16 cellular contexts compared by ENCODE assay signal in genomic region chr17:48110722-48111121, GRCh38. TPM values are rescaled to one million over a fixed set of nuclear protein-coding genes. Genes with fewer than 3 reads are reported as not detected.
DNase-seq lines count a peak whose midpoint lies in the region; ATAC-seq and TF ChIP-seq lines count a peak whose summit lies in the region.
"Had no signal": no experiment of that assay in that cellular context is flagged by ENCODE, and none has a peak within 500 bp of the region (broad histone marks: within the 10 kb centered on the region; RNA-seq: fewer than 3 reads in every experiment).

No MANE protein-coding gene starts in this region.

- peak overlapping the region; percentile 21 to 59 for H3K4me3 Mint-ChIP-seq in CD14-positive monocyte
- H3K4me3 Mint-ChIP-seq in activated B cell treated with CpG ODN at 0.5 μM for 24 hours, result peak overlapping the region; percentile 99
- H3K4me3 Mint-ChIP-seq in memory B cell, result peak overlapping the region; percentile 84

- POLR2A ChIA-PET in activated B cell treated with CpG ODN at 0.5 μM for 24 hours (lab: Charles Lee), result interaction anchor here (0.6 to 3.5 kb wide), 9 partner anchors 9 to 215 kb away, joined by 3 to 83 read pairs (median 4); partner anchors contain the start of genes CBX1, NFE2L1, PNPO and SP2

- H3K27me3 ChIP-seq in GM06990 (replicated peaks; ENCODE audit: control insufficient read depth, insufficient read depth, low read length), result no peaks in the 10 kb centered on the region
- H3K27me3 ChIP-seq in prostate gland (replicated peaks; ENCODE audit: insufficient read depth), result no peaks in the 10 kb centered on the region
- H3K27me3 ChIP-seq: heart right ventricle, thyroid gland had no signal

- peaks cover 75% of the 10 kb centered on the region for H3K4me1 Mint-ChIP-seq in CD14-positive monocyte
- H3K4me1 Mint-ChIP-seq in activated B cell treated with CpG ODN at 0.5 μM for 24 hours, result peaks cover 74% of the 10 kb centered on the region
- peaks cover 40% of the 10 kb centered on the region for H3K4me1 Mint-ChIP-seq in memory B cell

- H3K36me3 ChIP-seq in GM06990 (ENCODE audit: control insufficient read depth, insufficient read depth, low read length), result peaks cover 2% of the 10 kb centered on the region; the same call in 1 of the 2 replicates
- H3K36me3 ChIP-seq in prostate gland, result no peaks in the 10 kb centered on the region

- WGBS in prostate gland, result 79% methylated on average over 8 of the region's 8 CpGs

- H3K27ac Mint-ChIP-seq in CD14-positive monocyte, result peak overlapping the region; percentile 75 to 95 (median 87)
- H3K27ac Mint-ChIP-seq in activated B cell treated with CpG ODN at 0.5 μM for 24 hours, result peak overlapping the region; percentile 99
- H3K27ac Mint-ChIP-seq in memory B cell, result peak overlapping the region; percentile 96

- no peak overlapping the region for H3K27ac ChIP-seq in prostate gland
- H3K27ac ChIP-seq: coronary artery, thyroid gland had no signal

- no peak for ATAC-seq in activated B cell treated with CpG ODN at 0.5 μM for 24 hours (ENCODE audit: low read depth)
- no peak for ATAC-seq in memory B cell (ENCODE audit: low read depth)
- ATAC-seq in GM21390 (IDR thresholded peaks at IDR 0.05; ENCODE audit: unreplicated experiment), result no peak
- no peak for ATAC-seq in HG03095 (IDR thresholded peaks at IDR 0.05; ENCODE audit: unreplicated experiment)
- ATAC-seq: heart right ventricle had no signal

- no peak for TF ChIP-seq POLR2A in prostate gland (IDR thresholded peaks at IDR 0.05)

- H3K27me3 Mint-ChIP-seq in CD14-positive monocyte (ENCODE audit: low read depth in 3 of 3) (peaks cover 0 to 5% (median 0%) of the 10 kb centered on the region in 3 donors), activated B cell treated with CpG ODN at 0.5 μM for 24 hours (no peaks in the 10 kb centered on the region), memory B cell (no peaks in the 10 kb centered on the region)

- CTCF ChIA-PET in activated B cell treated with CpG ODN at 0.5 μM for 24 hours (lab: Charles Lee), result interaction anchor here (1.6 to 3.5 kb wide), 5 partner anchors 8 to 30 kb away, joined by 6 to 31 read pairs (median 13); no protein-coding TSS in a partner anchor

- H3K4me1 ChIP-seq in prostate gland (replicated peaks), result no peaks in the 10 kb centered on the region

- no peaks in the 10 kb centered on the region for H3K9me3 ChIP-seq in prostate gland
- H3K9me3 ChIP-seq: heart right ventricle, thyroid gland had no signal

- H3K4me3 ChIP-seq in GM06990 (replicated peaks; ENCODE audit: low read depth, low read length), result peak overlapping the region; percentile 24
- H3K4me3 ChIP-seq in prostate gland, result no peak overlapping the region
- no peak overlapping the region for H3K4me3 ChIP-seq in foreskin fibroblast (ENCODE audit: low read depth in 1 of 2, low read length in 2 of 2)
- H3K4me3 ChIP-seq: coronary artery, thyroid gland had no signal

- H3K36me3 Mint-ChIP-seq in CD14-positive monocyte (peaks cover 11 to 28% of the 10 kb centered on the region in 2 donors), activated B cell treated with CpG ODN at 0.5 μM for 24 hours (ENCODE audit: low read depth) (peaks cover 45% of the 10 kb centered on the region), memory B cell (peaks cover 6% of the 10 kb centered on the region)

- TF ChIP-seq CTCF in CD14-positive monocyte (IDR thresholded peaks at IDR 0.05) (no peak), GM06990 (IDR thresholded peaks at IDR 0.05; ENCODE audit: insufficient read depth, low read length, poor library complexity, severe bottlenecking) (no peak), activated B cell treated with CpG ODN at 0.5 μM for 24 hours (IDR thresholded peaks at IDR 0.05) (no peak), prostate gland (IDR thresholded peaks at IDR 0.05) (no peak), foreskin fibroblast (IDR thresholded peaks at IDR 0.05; ENCODE audit: low read depth, low read length) (no peak)

- no peak for DNase-seq in CD14-positive monocyte (ENCODE audit: low spot score)
- peak; percentile 45 for DNase-seq in GM06990 (ENCODE audit: extremely low read depth, insufficient read length)
- DNase-seq in activated B cell treated with CpG ODN at 0.5 μM for 24 hours, result no peak
- no peak for DNase-seq in memory B cell (ENCODE audit: low spot score in 2 of 2)
- no peak for DNase-seq in prostate gland (ENCODE audit: low spot score)
- no peak for DNase-seq in foreskin fibroblast
- DNase-seq: amniotic stem cell, C1 segment of cervical spinal cord, heart right ventricle, kidney glomerular epithelial cell, NCI-H748 treated with DMSO at 0.1 percent for 48 hours, RPMI8226, thyroid gland had no signal

- intact Hi-C loops in CD14-positive monocyte (cut with micrococcal nuclease) (loop anchor here in 1 of 2 donors (5.0 kb wide), 1 partner anchor 213 kb away; the partner anchor contains the start of gene SP2), activated B cell treated with CpG ODN at 0.5 μM for 24 hours (cut with micrococcal nuclease) (loop anchor here (1.0 kb wide), 3 partner anchors 9 to 62 kb away; partner anchors contain the start of genes CBX1 and NFE2L1), prostate gland (cut with DNase I) (no loop called here)

- H3K9me3 Mint-ChIP-seq in CD14-positive monocyte, result peaks cover 0 to 2% (median 0%) of the 10 kb centered on the region in 7 donors
- no peaks in the 10 kb centered on the region for H3K9me3 Mint-ChIP-seq in activated B cell treated with CpG ODN at 0.5 μM for 24 hours
- no peaks in the 10 kb centered on the region for H3K9me3 Mint-ChIP-seq in memory B cell

RNA-seq across cellular contexts. Expression of gene SNX11, which starts 3.2 kb away (rescaled TPM):
- 10 to 100 TPM; 48.4 to 49.3 TPM for polyA plus RNA-seq in CD14-positive monocyte
- total RNA-seq in activated B cell treated with CpG ODN at 0.5 μM for 24 hours, result 129 and 145 TPM in 2 replicates
- total RNA-seq in prostate gland, result 10 to 100 TPM; 15.2 to 16.0 TPM

RNA-seq across cellular contexts. Expression of gene CBX1, which starts 9.4 kb away (rescaled TPM):
- 10 to 100 TPM; 12.5 to 18.2 TPM for polyA plus RNA-seq in CD14-positive monocyte
- 46.0 and 49.5 TPM in 2 replicates for total RNA-seq in activated B cell treated with CpG ODN at 0.5 μM for 24 hours
- total RNA-seq in prostate gland, result 10 to 100 TPM; 35.0 to 43.7 TPM

Comparison
In these comparisons a context has a peak if more than half of its experiments do, and no peak if none do; other contexts are left out.
1. H3K4me3 Mint-ChIP-seq: peak in every context shown above with its lines; median percentile 99 in activated B cell treated with CpG ODN at 0.5 μM for 24 hours; 84 in memory B cell; 40 in CD14-positive monocyte.